ENCODE assay signal across 18 cellular contexts in genomic region chr14:42000450-42000849, GRCh38.
DNase-seq lines count a peak whose midpoint lies in the region; ATAC-seq and TF ChIP-seq lines count a peak whose summit lies in the region.
"Had no signal": no experiment of that assay in that cellular context is flagged by ENCODE, and none has a peak within 500 bp of the region (broad histone marks: within the 10 kb centered on the region; RNA-seq: fewer than 3 reads in every experiment).

No MANE protein-coding gene starts in this region.

- H3K79me2 ChIP-seq in PC-3 (ENCODE audit: low read length) (no peaks in the 10 kb centered on the region), SK-N-SH (ENCODE audit: insufficient read depth) (no peaks in the 10 kb centered on the region)

- ATAC-seq in PC-3 = peak; percentile 51
- ATAC-seq: HCT116 had no signal

- intact Hi-C loops in MCF 10A (cut with micrococcal nuclease) (no loop called here), breast epithelium (cut with DNase I; ENCODE audit: low total_unique reads) (no loop called here), PC-3 (cut with micrococcal nuclease) (no loop called here)

- TF ChIP-seq POLR2A in breast epithelium (IDR thresholded peaks at IDR 0.05) = no peak

- H3K36me3 ChIP-seq in breast epithelium (peaks cover 4% of the 10 kb centered on the region), PC-3 (ENCODE audit: low read depth, low read length) (no peaks in the 10 kb centered on the region), SK-N-SH (replicated peaks in 1 of 2; ENCODE audit: control insufficient read depth in 1 of 2, insufficient read depth in 2 of 2, low read length in 1 of 2) (no peaks in the 10 kb centered on the region)
- H3K36me3 ChIP-seq: BLaER1 had no signal

- H3K9ac ChIP-seq in PC-3 (ENCODE audit: low read length) (no peak overlapping the region), SK-N-SH (no peak overlapping the region)
- H3K9ac ChIP-seq: BLaER1 had no signal

- no peaks in the 10 kb centered on the region for H3K9me3 Mint-ChIP-seq in MCF 10A (ENCODE audit: unreplicated experiment)

- no peak overlapping the region for H3K4me3 ChIP-seq in breast epithelium
- no peak overlapping the region for H3K4me3 ChIP-seq in PC-3 (ENCODE audit: low read length)
- H3K4me3 ChIP-seq in epithelial cell of esophagus (ENCODE audit: low read length) = no peak overlapping the region
- H3K4me3 ChIP-seq in SK-N-SH (ENCODE audit: low read depth in 2 of 2, low read length in 1 of 2) = no peak overlapping the region
- H3K4me3 ChIP-seq: BLaER1 had no signal

- no peaks in the 10 kb centered on the region for H3K4me1 ChIP-seq in breast epithelium
- peaks cover 26% of the 10 kb centered on the region for H3K4me1 ChIP-seq in PC-3 (ENCODE audit: insufficient read depth, low read length)
- H3K4me1 ChIP-seq in SK-N-SH (ENCODE audit: control insufficient read depth in 1 of 2, insufficient read depth in 2 of 2, low read depth in 1 of 2, low read length in 1 of 2) = no peaks in the 10 kb centered on the region
- H3K4me1 ChIP-seq: BLaER1 had no signal

- no peak overlapping the region for H3K4me3 Mint-ChIP-seq in MCF 10A (ENCODE audit: unreplicated experiment)
- H3K4me3 Mint-ChIP-seq: CD14-positive monocyte; CD4-positive, alpha-beta memory T cell; HFFc6 had no signal

- H2AFZ ChIP-seq in PC-3 (ENCODE audit: low read length) (no peak overlapping the region), SK-N-SH (ENCODE audit: low read depth) (no peak overlapping the region)

- H3K27ac Mint-ChIP-seq in MCF 10A (ENCODE audit: low read depth, unreplicated experiment) = no peak overlapping the region
- H3K27ac Mint-ChIP-seq: CD14-positive monocyte; CD4-positive, alpha-beta memory T cell; HFFc6 had no signal

- WGBS in SK-N-SH (ENCODE audit: low lambda C conversion rate) = 11% methylated on average over 1 of the region's 1 CpG

- POLR2A ChIA-PET in MCF 10A (lab: Yijun Ruan, JAX) (no interaction called here), PC-3 (lab: Charles Lee; ENCODE audit: unreplicated experiment) (no interaction called here), SK-N-SH (lab: Yijun Ruan, JAX) (no interaction called here)

- H3K27ac ChIP-seq in breast epithelium (no peak overlapping the region), PC-3 (ENCODE audit: low read length) (no peak overlapping the region), SK-N-SH (ENCODE audit: low read depth in 2 of 2, low read length in 1 of 2) (no peak overlapping the region)
- H3K27ac ChIP-seq: BLaER1 had no signal

- BruUV-seq in MCF 10A (replicated peaks; lab: Mats Ljungman, UMichigan) (no TSS peak), PC-3 (replicated peaks; lab: Mats Ljungman, UMichigan) (no TSS peak)

- H3K9me2 ChIP-seq in PC-3 (replicated peaks; ENCODE audit: low read length) (no peaks in the 10 kb centered on the region), SK-N-SH (no peaks in the 10 kb centered on the region)

- H3K9me3 ChIP-seq in breast epithelium (no peaks in the 10 kb centered on the region), PC-3 (ENCODE audit: low read length) (no peaks in the 10 kb centered on the region), SK-N-SH (no peaks in the 10 kb centered on the region)
- H3K9me3 ChIP-seq: BLaER1 had no signal

- H3F3A ChIP-seq in PC-3 (ENCODE audit: low read length, unreplicated experiment) (no peaks in the 10 kb centered on the region), SK-N-SH (replicated peaks; ENCODE audit: insufficient read depth) (no peaks in the 10 kb centered on the region)

- TF ChIP-seq RAD21 in SK-N-SH (IDR thresholded peaks at IDR 0.05; ENCODE audit: low read length) = no peak

- H3K4me1 Mint-ChIP-seq in MCF 10A (ENCODE audit: insufficient read depth, unreplicated experiment) = no peaks in the 10 kb centered on the region
- H3K4me1 Mint-ChIP-seq: CD14-positive monocyte; CD4-positive, alpha-beta memory T cell had no signal

- DNase-seq in MCF 10A (ENCODE audit: unreplicated experiment) (peak; percentile 41), breast epithelium (ENCODE audit: low spot score in 2 of 2) (no peak), PC-3 (peak; percentile 73), epithelial cell of esophagus (ENCODE audit: low read depth) (peak; percentile 48), hypothalamus (lab: John Stamatoyannopoulos, UW) (no peak), SK-N-SH (no peak)
- DNase-seq in activated naive CD4-positive, alpha-beta T cell treated with anti-CD3 and anti-CD28 coated beads, Interleukin-2, amount 50 U/mL, for 16 hours = no peak
- DNase-seq: 8988T; CD4-positive, alpha-beta memory T cell; DMS153; DMS79; GDM1; GOT3; H7; HFFc6 had no signal

- peaks cover 29% of the 10 kb centered on the region for H3K27me3 Mint-ChIP-seq in MCF 10A (ENCODE audit: insufficient read depth, unreplicated experiment)
- H3K27me3 Mint-ChIP-seq: CD4-positive, alpha-beta memory T cell had no signal

- H3K27me3 ChIP-seq in breast epithelium (no peaks in the 10 kb centered on the region), PC-3 (ENCODE audit: low read length) (no peaks in the 10 kb centered on the region), SK-N-SH (ENCODE audit: insufficient read depth) (no peaks in the 10 kb centered on the region)
- H3K27me3 ChIP-seq: BLaER1 had no signal

- no peaks in the 10 kb centered on the region for H4K20me1 ChIP-seq in PC-3 (ENCODE audit: low read length)
- no peaks in the 10 kb centered on the region for H4K20me1 ChIP-seq in SK-N-SH (ENCODE audit: insufficient read depth)
- H4K20me1 ChIP-seq: BLaER1 had no signal

- TF ChIP-seq CTCF in MCF 10A (IDR thresholded peaks at IDR 0.05; ENCODE audit: unreplicated experiment) (no peak), breast epithelium (IDR thresholded peaks at IDR 0.05) (no peak), PC-3 (conservative IDR thresholded peaks at IDR 0.05; ENCODE audit: low read depth, low read length) (no peak), epithelial cell of esophagus (IDR thresholded peaks at IDR 0.05; ENCODE audit: insufficient read depth, low read depth, low read length, missing control alignments) (no peak), SK-N-SH (IDR thresholded peaks at IDR 0.05) (no peak)

- H3K4me2 ChIP-seq in PC-3 (ENCODE audit: low read length) (no peak overlapping the region), SK-N-SH (no peak overlapping the region)
- H3K4me2 ChIP-seq: BLaER1 had no signal

- CTCF ChIA-PET in MCF 10A (lab: Yijun Ruan, JAX) = no interaction called here
- CTCF ChIA-PET in PC-3 (lab: Charles Lee) = no interaction called here
- CTCF ChIA-PET in SK-N-SH (lab: Yijun Ruan, JAX) = no interaction called here

- H3K36me3 Mint-ChIP-seq in MCF 10A (ENCODE audit: insufficient read depth, unreplicated experiment) = no peaks in the 10 kb centered on the region
- H3K36me3 Mint-ChIP-seq: CD14-positive monocyte; CD4-positive, alpha-beta memory T cell had no signal

- no peak for TF ChIP-seq EP300 in SK-N-SH (IDR thresholded peaks at IDR 0.05; ENCODE audit: borderline replicate concordance in 1 of 2, low read depth in 1 of 2, low read length in 1 of 2)

TF ChIP-seq in SK-N-SH, 30 proteins besides CTCF, POLR2A, EP300 and RAD21:
- TF ChIP-seq NFIC (IDR thresholded peaks at IDR 0.05; ENCODE audit: borderline replicate concordance) (no peak), JUND (IDR thresholded peaks at IDR 0.05) (no peak), NRF1 (IDR thresholded peaks at IDR 0.05; ENCODE audit: low read depth, low read length) (no peak)
- TF ChIP-seq, protein P1, sequence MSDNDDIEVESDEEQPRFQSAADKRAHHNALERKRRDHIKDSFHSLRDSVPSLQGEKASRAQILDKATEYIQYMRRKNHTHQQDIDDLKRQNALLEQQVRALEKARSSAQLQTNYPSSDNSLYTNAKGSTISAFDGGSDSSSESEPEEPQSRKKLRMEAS (IDR thresholded peaks at IDR 0.05; ENCODE audit: low read depth) = no peak
- TF ChIP-seq, protein P2, sequence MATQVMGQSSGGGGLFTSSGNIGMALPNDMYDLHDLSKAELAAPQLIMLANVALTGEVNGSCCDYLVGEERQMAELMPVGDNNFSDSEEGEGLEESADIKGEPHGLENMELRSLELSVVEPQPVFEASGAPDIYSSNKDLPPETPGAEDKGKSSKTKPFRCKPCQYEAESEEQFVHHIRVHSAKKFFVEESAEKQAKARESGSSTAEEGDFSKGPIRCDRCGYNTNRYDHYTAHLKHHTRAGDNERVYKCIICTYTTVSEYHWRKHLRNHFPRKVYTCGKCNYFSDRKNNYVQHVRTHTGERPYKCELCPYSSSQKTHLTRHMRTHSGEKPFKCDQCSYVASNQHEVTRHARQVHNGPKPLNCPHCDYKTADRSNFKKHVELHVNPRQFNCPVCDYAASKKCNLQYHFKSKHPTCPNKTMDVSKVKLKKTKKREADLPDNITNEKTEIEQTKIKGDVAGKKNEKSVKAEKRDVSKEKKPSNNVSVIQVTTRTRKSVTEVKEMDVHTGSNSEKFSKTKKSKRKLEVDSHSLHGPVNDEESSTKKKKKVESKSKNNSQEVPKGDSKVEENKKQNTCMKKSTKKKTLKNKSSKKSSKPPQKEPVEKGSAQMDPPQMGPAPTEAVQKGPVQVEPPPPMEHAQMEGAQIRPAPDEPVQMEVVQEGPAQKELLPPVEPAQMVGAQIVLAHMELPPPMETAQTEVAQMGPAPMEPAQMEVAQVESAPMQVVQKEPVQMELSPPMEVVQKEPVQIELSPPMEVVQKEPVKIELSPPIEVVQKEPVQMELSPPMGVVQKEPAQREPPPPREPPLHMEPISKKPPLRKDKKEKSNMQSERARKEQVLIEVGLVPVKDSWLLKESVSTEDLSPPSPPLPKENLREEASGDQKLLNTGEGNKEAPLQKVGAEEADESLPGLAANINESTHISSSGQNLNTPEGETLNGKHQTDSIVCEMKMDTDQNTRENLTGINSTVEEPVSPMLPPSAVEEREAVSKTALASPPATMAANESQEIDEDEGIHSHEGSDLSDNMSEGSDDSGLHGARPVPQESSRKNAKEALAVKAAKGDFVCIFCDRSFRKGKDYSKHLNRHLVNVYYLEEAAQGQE (IDR thresholded peaks at IDR 0.05; ENCODE audit: low read depth, low read length) = no peak
TF ChIP-seq in SK-N-SH: peak in this region for 0.

Comparison
In these comparisons a context has a peak if more than half of its experiments do, and no peak if none do; other contexts are left out.
1. DNase-seq: peak in MCF 10A (single experiment), PC-3 (single experiment) and epithelial cell of esophagus (single experiment); none in breast epithelium (0 of 2), hypothalamus (0 of 51), activated naive CD4-positive, alpha-beta T cell treated with anti-CD3 and anti-CD28 coated beads, Interleukin-2, amount 50 U/mL, for 16 hours (single experiment) and SK-N-SH (single experiment).